ENCODE assay signal across 8 cellular contexts in the genomic region with DNA sequence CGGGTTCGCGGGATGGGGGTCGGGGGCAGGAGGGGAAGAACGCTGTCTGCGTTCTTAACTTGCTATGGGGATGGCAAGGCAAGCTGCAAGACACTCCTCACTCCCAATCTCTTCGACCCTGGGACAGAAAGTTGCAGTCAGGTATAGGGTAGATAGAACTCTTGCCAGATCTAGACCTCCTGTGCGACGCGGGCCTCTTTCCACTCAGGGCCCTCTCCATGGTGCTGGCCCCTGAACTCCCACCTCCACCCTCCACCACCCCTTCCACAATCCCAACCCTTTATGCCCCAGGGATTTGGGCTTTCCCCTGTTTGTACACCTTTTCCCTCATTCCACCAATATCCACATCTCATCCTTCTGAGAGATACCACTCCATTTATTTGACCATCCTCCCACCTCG. TPM values are rescaled to one million over a fixed set of nuclear protein-coding genes. Genes with fewer than 3 reads are reported as not detected.
DNase-seq lines count a peak whose midpoint lies in the region; ATAC-seq and TF ChIP-seq lines count a peak whose summit lies in the region.

No MANE protein-coding gene starts in this region.

- peak in 1 of 5 donors; percentile 13 for DNase-seq in heart left ventricle
- no peak for DNase-seq in left ventricle myocardium superior
- no peak for DNase-seq in astrocyte of the spinal cord (ENCODE audit: low read depth, low spot score)
- DNase-seq in lung (ENCODE audit: low spot score) = no peak
- no peak for DNase-seq in upper lobe of left lung
- no peak for DNase-seq in NCI-H1092 treated with DMSO at 0.1 percent for 48 hours (lab: John Stamatoyannopoulos, UW)
- DNase-seq in Kasumi-1 (lab: John Stamatoyannopoulos, UW) = no peak
- DNase-seq in pons (ENCODE audit: low spot score) = no peak

- H3K27me3 ChIP-seq in heart left ventricle = no peaks in the 10 kb centered on the region
- no peaks in the 10 kb centered on the region for H3K27me3 ChIP-seq in lung (ENCODE audit: control insufficient read depth, insufficient read depth)
- H3K27me3 ChIP-seq in upper lobe of left lung = no peaks in the 10 kb centered on the region

- H3K4me1 ChIP-seq in heart left ventricle (peaks cover 8 to 41% (median 32%) of the 10 kb centered on the region in 12 donors), lung (ENCODE audit: control insufficient read depth in 2 of 2, insufficient read depth in 2 of 2, low read length in 2 of 2) (peaks cover 4 to 13% of the 10 kb centered on the region in 2 donors), upper lobe of left lung (peaks cover 32 to 44% (median 36%) of the 10 kb centered on the region in 4 donors)

- H3K36me3 ChIP-seq in heart left ventricle = peaks cover 0 to 27% (median 12%) of the 10 kb centered on the region in 9 donors
- H3K36me3 ChIP-seq in lung (ENCODE audit: control insufficient read depth in 2 of 2, insufficient read depth in 2 of 2, low read length in 2 of 2) = peaks cover 0 to 3% of the 10 kb centered on the region in 2 donors
- peaks cover 0 to 15% (median 0%) of the 10 kb centered on the region in 4 donors for H3K36me3 ChIP-seq in upper lobe of left lung

- no peak for ATAC-seq in heart left ventricle
- ATAC-seq in left ventricle myocardium superior = no peak
- ATAC-seq in lung (ENCODE audit: insufficient read depth, low FRiP score) = no peak
- ATAC-seq in upper lobe of left lung (ENCODE audit: low FRiP score in 2 of 2) = no peak

- H3K9me3 ChIP-seq in heart left ventricle = no peaks in the 10 kb centered on the region
- H3K9me3 ChIP-seq in lung (ENCODE audit: control insufficient read depth in 2 of 2, insufficient read depth in 1 of 2, low read length in 1 of 2) = no peaks in the 10 kb centered on the region
- H3K9me3 ChIP-seq in upper lobe of left lung = no peaks in the 10 kb centered on the region

- WGBS in heart left ventricle, 4 donors = 57 to 72% (median 68%) methylated on average over 7 to 11 of the region's 11 CpGs
- 66 to 81% methylated on average over 10 to 11 of the region's 11 CpGs for WGBS in lung, 2 donors
- 71 to 77% methylated on average over 9 to 11 of the region's 11 CpGs for WGBS in upper lobe of left lung, 2 donors

- intact Hi-C loops in heart left ventricle (cut with DNase I) = loop anchor here in 9 of 10 donors (1.0 to 10.0 kb wide), 11 partner anchors 32 to 240 kb away; a partner anchor contains a TSS
- intact Hi-C loops in left ventricle myocardium superior (cut with micrococcal nuclease) = no loop called here

- H3K27ac ChIP-seq in heart left ventricle (peak overlapping the region in 9 of 12 donors; percentile 71 to 98 (median 84)), lung (ENCODE audit: low read depth in 1 of 2, low read length in 1 of 2) (no peak overlapping the region), upper lobe of left lung (peak overlapping the region; percentile 74 to 100 (median 90))

- in situ Hi-C loops in astrocyte of the spinal cord (cut with HindIII; ENCODE audit: low sequenced_read_pairs) = no loop called here

- TF ChIP-seq CTCF in heart left ventricle (IDR thresholded peaks at IDR 0.05) = no peak
- TF ChIP-seq CTCF in astrocyte of the spinal cord (IDR thresholded peaks at IDR 0.05; ENCODE audit: low read depth, low read length) = no peak
- no peak for TF ChIP-seq CTCF in lung (IDR thresholded peaks at IDR 0.05; ENCODE audit: control extremely low read depth, extremely low read depth)
- TF ChIP-seq CTCF in upper lobe of left lung (IDR thresholded peaks at IDR 0.05) = no peak

- TF ChIP-seq EP300 in upper lobe of left lung (IDR thresholded peaks at IDR 0.05) = no peak

- TF ChIP-seq POLR2A in heart left ventricle (IDR thresholded peaks at IDR 0.05) (no peak), upper lobe of left lung (IDR thresholded peaks at IDR 0.05) (no peak)

- H3K4me3 ChIP-seq in heart left ventricle = peak overlapping the region in 11 of 12 donors; percentile 52 to 97 (median 66)
- H3K4me3 ChIP-seq in astrocyte of the spinal cord (ENCODE audit: low read depth, low read length) = peak overlapping the region; percentile 80
- H3K4me3 ChIP-seq in lung = peak overlapping the region; percentile 66
- peak overlapping the region; percentile 58 to 65 (median 60) for H3K4me3 ChIP-seq in upper lobe of left lung

RNA-seq across cellular contexts. Expression of a gene that starts 0.8 kb away (rescaled TPM):
- total RNA-seq in heart left ventricle = 10 to 100 TPM; 18.0 to 27.4 (median 20.7) TPM
- polyA plus RNA-seq in heart left ventricle = 10 to 100 TPM; 14.8 to 30.1 TPM
- 19.6 TPM for total RNA-seq in left ventricle myocardium superior
- total RNA-seq in lung = 10 to 100 TPM; 11.3 to 31.4 TPM
- polyA plus RNA-seq in lung = 10 to 100 TPM; 22.1 to 23.8 TPM
- total RNA-seq in upper lobe of left lung = 10 to 100 TPM in 4 of 6 donors, 1 to 10 TPM in 2; 4.2 to 23.1 (median 17.6) TPM

RNA-seq across cellular contexts. Expression of a gene that starts 3.2 kb away (rescaled TPM):
- total RNA-seq in heart left ventricle (10 to 100 TPM; 41.7 to 84.0 (median 53.3) TPM), left ventricle myocardium superior (55.3 TPM), lung (10 to 100 TPM; 49.5 to 54.6 TPM), upper lobe of left lung (10 to 100 TPM; 38.8 to 94.3 (median 62.1) TPM)
- polyA plus RNA-seq in heart left ventricle (10 to 100 TPM; 10.6 to 62.4 TPM), lung (10 to 100 TPM; 18.1 to 40.6 TPM)

RNA-seq across cellular contexts. Expression of a gene that starts 4.9 kb away (rescaled TPM):
- not detected for total RNA-seq in heart left ventricle
- under 1 TPM in 1 of 2 donors, not detected in 1; 0.12 TPM for polyA plus RNA-seq in heart left ventricle
- not detected for total RNA-seq in left ventricle myocardium superior
- 1 to 10 TPM in 1 of 2 donors, under 1 TPM in 1; 0.71 to 1.1 TPM for total RNA-seq in lung
- polyA plus RNA-seq in lung = under 1 TPM; 0.13 to 0.20 TPM
- total RNA-seq in upper lobe of left lung = 1 to 10 TPM in 2 of 6 donors, under 1 TPM in 1, not detected in 3; 0.37 to 1.2 (median 1.1) TPM

RNA-seq across cellular contexts. Expression of a gene that starts 33.2 kb away (rescaled TPM):
- total RNA-seq in heart left ventricle (10 to 100 TPM; 19.3 to 40.6 (median 28.0) TPM), left ventricle myocardium superior (28.5 TPM), lung (10 to 100 TPM; 25.9 to 38.1 TPM), upper lobe of left lung (10 to 100 TPM; 17.6 to 48.2 (median 28.8) TPM)
- polyA plus RNA-seq in heart left ventricle (10 to 100 TPM; 12.2 to 36.7 TPM), lung (1 to 10 TPM; 9.2 to 9.9 TPM)

RNA-seq across cellular contexts. Expression of a gene that starts 35.7 kb away (rescaled TPM):
- total RNA-seq in heart left ventricle (10 to 100 TPM; 48.6 to 83.5 (median 66.2) TPM), left ventricle myocardium superior (81.4 TPM), lung (10 to 100 TPM; 66.5 to 97.5 TPM), upper lobe of left lung (100 to 1,000 TPM in 2 of 6 donors, 10 to 100 TPM in 4; 71.4 to 258 (median 93.9) TPM)
- polyA plus RNA-seq in heart left ventricle (10 to 100 TPM; 21.4 to 27.6 TPM), lung (10 to 100 TPM; 23.9 to 29.0 TPM)

Comparison
In these comparisons a context has a peak if more than half of its experiments do, and no peak if none do; other contexts are left out.
1. H3K27ac ChIP-seq: peak in heart left ventricle (9 of 12) and upper lobe of left lung (4 of 4); none in lung (0 of 2).
2. Peak in every context shown above with its lines, with median percentiles within 50 percentile points of each other: H3K4me3 ChIP-seq.